Comparison of ENCODE assay signal across 13 cellular contexts in genomic region chr5:160291467-160291866, GRCh38.
"Had no signal": no experiment of that assay in that cellular context is flagged by ENCODE, and none has a peak within 500 bp of the region (broad histone marks: within the 10 kb centered on the region; RNA-seq: fewer than 3 reads in every experiment).

No MANE protein-coding gene starts in this region.

- H3K27ac ChIP-seq: brain microvascular endothelial cell, neural progenitor cell, parathyroid adenoma, tibial artery had no signal

- H3K9me3 ChIP-seq: esophagus squamous epithelium, tibial artery had no signal

- ATAC-seq: T-helper 17 cell had no signal

- H3K9ac ChIP-seq: neural progenitor cell, parathyroid adenoma had no signal

- H3K79me2 ChIP-seq: parathyroid adenoma had no signal

- H2AFZ ChIP-seq: neural progenitor cell, parathyroid adenoma had no signal

- H3K36me3 ChIP-seq: brain microvascular endothelial cell, esophagus squamous epithelium, neural progenitor cell, tibial artery had no signal

- H3K27me3 ChIP-seq: brain microvascular endothelial cell, tibial artery had no signal

- H3K4me3 ChIP-seq: esophagus squamous epithelium, neural progenitor cell, tibial artery had no signal

- DNase-seq: activated CD4-positive, CD25-positive, alpha-beta regulatory T cell; activated effector memory CD4-positive, alpha-beta T cell treated with anti-CD3 and anti-CD28 coated beads, Interleukin-2, amount 50 U/mL, for 16 hours; activated T-cell treated with anti-CD3 and anti-CD28 coated beads, Interleukin-2, amount 50 U/mL, for 24 hours; amygdala; brain microvascular endothelial cell; dermis blood vessel endothelial cell; esophagus squamous epithelium; foreskin fibroblast; mesenchymal stem cell; T-helper 17 cell; tibial artery had no signal

- H3K4me1 ChIP-seq: parathyroid adenoma had no signal

- H3K4me2 ChIP-seq: neural progenitor cell had no signal
